ENCODE assay signal across 8 cellular contexts in the genomic region with DNA sequence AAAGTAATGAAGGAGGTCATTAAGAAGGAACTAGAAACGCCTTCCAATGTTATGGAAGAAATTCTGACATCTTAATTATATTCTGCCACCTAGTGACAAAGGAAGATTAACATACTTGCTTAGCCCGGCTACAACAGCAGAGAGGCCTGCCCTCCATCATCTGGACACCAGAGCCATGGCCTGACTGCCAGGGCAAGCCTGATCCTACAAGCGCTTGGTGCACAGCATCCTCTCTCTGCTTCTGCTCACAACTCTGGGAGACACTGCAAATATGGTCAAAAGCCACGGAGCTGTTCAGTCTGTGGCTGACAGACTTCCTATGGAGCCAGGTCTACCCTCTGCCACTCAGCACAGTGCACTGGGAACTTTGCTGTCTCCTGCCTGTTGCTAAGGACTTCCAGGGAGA.
DNase-seq lines count a peak whose midpoint lies in the region; ATAC-seq and TF ChIP-seq lines count a peak whose summit lies in the region.

No MANE protein-coding gene starts in this region.

- H3K27ac ChIP-seq in GM23248 (no peak overlapping the region), mesendoderm (ENCODE audit: low read depth, low read length) (no peak overlapping the region)

- no peaks in the 10 kb centered on the region for H3K79me1 ChIP-seq in mesendoderm (ENCODE audit: low read length)

- no peak overlapping the region for H3K9ac ChIP-seq in GM23248
- H3K9ac ChIP-seq in mesendoderm (ENCODE audit: low read length), result no peak overlapping the region

- no peak overlapping the region for H3K27ac Mint-ChIP-seq in activated naive CD4-positive, alpha-beta T cell treated with anti-CD3 and anti-CD28 coated beads, Interleukin-2, amount 50 U/mL, for 72 hours
- H3K27ac Mint-ChIP-seq in endothelial cell (ENCODE audit: unreplicated experiment) (no peak overlapping the region), type B pancreatic cell (no peak overlapping the region)

- H2BK5ac ChIP-seq in mesendoderm (ENCODE audit: low read length), result no peak overlapping the region

- H3K4me3 Mint-ChIP-seq in endothelial cell (ENCODE audit: unreplicated experiment) (no peak overlapping the region), type B pancreatic cell (no peak overlapping the region)

- 0 out of 2 replicates have a peak, but pooled peaks cover 2% of the 10 kb centered on the region for H3F3A ChIP-seq in GM23248 (ENCODE audit: insufficient read depth)

- H3K4ac ChIP-seq in mesendoderm (ENCODE audit: low read depth, low read length), result no peak overlapping the region

- no peak overlapping the region for H3K23ac ChIP-seq in mesendoderm (ENCODE audit: low read length)

- H3K27me3 ChIP-seq in GM23248 (replicated peaks; ENCODE audit: insufficient read depth) (no peaks in the 10 kb centered on the region), mesendoderm (ENCODE audit: insufficient read depth, low read length, poor library complexity) (no peaks in the 10 kb centered on the region)

- H3K9me3 Mint-ChIP-seq in activated naive CD4-positive, alpha-beta T cell treated with anti-CD3 and anti-CD28 coated beads, Interleukin-2, amount 50 U/mL, for 72 hours, result no peaks in the 10 kb centered on the region
- no peaks in the 10 kb centered on the region for H3K9me3 Mint-ChIP-seq in endothelial cell (ENCODE audit: unreplicated experiment)
- H3K9me3 Mint-ChIP-seq in type B pancreatic cell, result no peaks in the 10 kb centered on the region

- H3K9me2 ChIP-seq in GM23248 (ENCODE audit: insufficient read depth), result no peaks in the 10 kb centered on the region

- H3K36me3 ChIP-seq in GM23248 (ENCODE audit: low read depth) (no peaks in the 10 kb centered on the region), mesendoderm (ENCODE audit: control insufficient read depth, insufficient read depth, low read length) (no peaks in the 10 kb centered on the region)

- no peak overlapping the region for H3K4me2 ChIP-seq in GM23248 (ENCODE audit: unreplicated experiment)
- H3K4me2 ChIP-seq in mesendoderm (ENCODE audit: low read length), result no peak overlapping the region

- H4K20me1 ChIP-seq in GM23248 (ENCODE audit: insufficient read depth), result no peaks in the 10 kb centered on the region

- H3K56ac ChIP-seq in mesendoderm (ENCODE audit: low read length), result no peak overlapping the region

- H2AFZ ChIP-seq in GM23248, result no peak overlapping the region

- no peak overlapping the region for H4K5ac ChIP-seq in mesendoderm (ENCODE audit: low read length)

- TF ChIP-seq CTCF in endothelial cell (IDR thresholded peaks at IDR 0.05; ENCODE audit: unreplicated experiment) (peak; percentile 43), type B pancreatic cell (conservative IDR thresholded peaks at IDR 0.05) (peak; percentile 55)

- no peak overlapping the region for H3K18ac ChIP-seq in mesendoderm (ENCODE audit: low read length)

- peaks cover 3% of the 10 kb centered on the region for H3K27me3 Mint-ChIP-seq in endothelial cell (ENCODE audit: unreplicated experiment)
- no peaks in the 10 kb centered on the region for H3K27me3 Mint-ChIP-seq in type B pancreatic cell

- H3K79me2 ChIP-seq in GM23248 (ENCODE audit: insufficient read depth), result no peaks in the 10 kb centered on the region
- H3K79me2 ChIP-seq in mesendoderm (ENCODE audit: control insufficient read depth, insufficient read depth, low read length), result no peaks in the 10 kb centered on the region

- DNase-seq in activated naive CD4-positive, alpha-beta T cell treated with anti-CD3 and anti-CD28 coated beads, Interleukin-2, amount 50 U/mL, for 72 hours (ENCODE audit: low spot score in 2 of 2), result peak in 1 of 2 donors; percentile 16
- no peak for DNase-seq in activated naive CD4-positive, alpha-beta T cell treated with Interleukin-2 at 50 U/mL for 16 hours
- DNase-seq in GM23248 (peak; percentile 84), M059J (ENCODE audit: low read depth) (peak; percentile 78), SW480 (ENCODE audit: low spot score) (peak; percentile 58), endothelial cell (ENCODE audit: low spot score) (peak; percentile 31), mesendoderm (peak; percentile 70), type B pancreatic cell (ENCODE audit: extremely low spot score, unreplicated experiment) (no peak)

- H3K9me3 ChIP-seq in GM23248 (ENCODE audit: low read depth), result no peaks in the 10 kb centered on the region

- ATAC-seq in activated naive CD4-positive, alpha-beta T cell treated with anti-CD3 and anti-CD28 coated beads, Interleukin-2, amount 50 U/mL, for 72 hours, result peak; percentile 75 to 81

- 2 to 7% methylated on average over 4 of the region's 4 CpGs for WGBS in GM23248 (ENCODE audit: low coverage in 1 of 2, low lambda C conversion rate in 2 of 2, missing lambda C conversion rate in 2 of 2), 2 experiments
- no CpG with 5 or more reads among the region's 4 CpGs for WGBS in mesendoderm (ENCODE audit: extremely low coverage, insufficient coverage, low lambda C conversion rate)

- no peak overlapping the region for H3K4me3 ChIP-seq in GM23248
- H3K4me3 ChIP-seq in mesendoderm (ENCODE audit: low read length), result no peak overlapping the region

- peaks cover 22% of the 10 kb centered on the region for H3K4me1 ChIP-seq in GM23248 (ENCODE audit: insufficient read depth)
- no peaks in the 10 kb centered on the region for H3K4me1 ChIP-seq in mesendoderm (ENCODE audit: control insufficient read depth, low read depth, low read length)

- H2AK5ac ChIP-seq in mesendoderm (ENCODE audit: low read length), result no peak overlapping the region

- H3K36me3 Mint-ChIP-seq in activated naive CD4-positive, alpha-beta T cell treated with anti-CD3 and anti-CD28 coated beads, Interleukin-2, amount 50 U/mL, for 72 hours, result no peaks in the 10 kb centered on the region
- H3K36me3 Mint-ChIP-seq in endothelial cell (ENCODE audit: low read depth, unreplicated experiment) (no peaks in the 10 kb centered on the region), type B pancreatic cell (no peaks in the 10 kb centered on the region)

- no peak overlapping the region for H4K8ac ChIP-seq in mesendoderm (ENCODE audit: low read depth, low read length)

- no peak overlapping the region for H2BK15ac ChIP-seq in mesendoderm (replicated peaks; ENCODE audit: low read depth)

- in situ Hi-C loops in GM23248 (cut with MboI), result loop anchor here (5.0 to 10.0 kb wide), 2 partner anchors 172 to 295 kb away; no protein-coding TSS in a partner anchor

- H2BK120ac ChIP-seq in mesendoderm (ENCODE audit: low read depth, low read length), result no peak overlapping the region

- H3K4me1 Mint-ChIP-seq in endothelial cell (ENCODE audit: unreplicated experiment), result peaks cover 7% of the 10 kb centered on the region
- H3K4me1 Mint-ChIP-seq in type B pancreatic cell (ENCODE audit: unreplicated experiment), result peaks cover 7% of the 10 kb centered on the region

Comparison
In these comparisons a context has a peak if more than half of its experiments do, and no peak if none do; other contexts are left out.
1. DNase-seq: peak in GM23248 (single experiment), M059J (single experiment), SW480 (single experiment), endothelial cell (single experiment) and mesendoderm (single experiment); none in activated naive CD4-positive, alpha-beta T cell treated with Interleukin-2 at 50 U/mL for 16 hours (single experiment) and type B pancreatic cell (single experiment).